In the genomic region with DNA sequence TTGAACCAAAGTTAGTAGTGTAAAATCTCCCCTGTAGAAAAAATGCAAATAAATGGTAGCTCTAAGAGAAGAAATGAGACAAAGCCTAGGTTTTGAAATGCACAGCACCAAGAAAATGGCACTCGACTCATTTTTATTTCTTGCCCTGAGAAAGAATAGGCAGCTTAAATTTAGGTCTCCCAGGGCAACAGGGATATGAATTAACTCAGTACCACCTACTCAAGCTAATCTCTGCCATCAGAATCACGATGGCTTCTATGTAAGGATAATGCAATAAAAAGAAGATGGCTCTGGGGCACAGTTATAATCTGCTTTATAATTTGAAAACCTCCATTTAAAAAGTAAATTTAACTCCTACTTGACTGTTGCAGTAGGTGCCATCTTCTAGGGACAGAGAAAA, we compare ENCODE assay signal across 5 cellular contexts.
"Had no signal": no experiment of that assay in that cellular context is flagged by ENCODE, and none has a peak within 500 bp of the region (broad histone marks: within the 10 kb centered on the region; RNA-seq: fewer than 3 reads in every experiment).

No MANE protein-coding gene starts in this region.

- H3K27ac ChIP-seq: HL-60 had no signal

- DNase-seq: H9, HCEC 1CT, KBM-7 had no signal

- H3K4me3 ChIP-seq: GM23338 had no signal
